ENCODE assay signal across 8 cellular contexts in the genomic region with DNA sequence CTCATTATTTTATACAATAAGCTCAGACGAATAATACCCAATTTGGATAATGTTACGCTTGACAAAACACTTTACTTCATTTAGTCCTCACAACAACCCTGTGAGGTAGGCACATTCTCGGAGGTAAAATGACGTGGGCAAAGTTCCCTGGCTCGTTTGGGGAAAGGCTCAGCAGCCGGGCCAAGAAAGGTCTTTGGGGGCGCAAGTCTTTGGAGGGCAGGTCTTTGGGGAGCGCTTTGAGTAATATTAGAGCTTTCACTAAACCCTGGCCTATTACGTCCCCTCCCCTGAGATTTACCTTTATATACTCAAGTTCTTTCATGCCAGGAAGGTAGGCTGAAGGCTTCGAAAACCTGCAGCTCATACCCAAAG.
DNase-seq lines count a peak whose midpoint lies in the region; ATAC-seq and TF ChIP-seq lines count a peak whose summit lies in the region.

No MANE protein-coding gene starts in this region.

- H3K4me1 ChIP-seq in RWPE2 (ENCODE audit: insufficient read depth, poor library complexity, severe bottlenecking) (peaks cover 33% of the 10 kb centered on the region), neuron (ENCODE audit: insufficient read depth, low read length) (peaks cover 7% of the 10 kb centered on the region)

- no peaks in the 10 kb centered on the region for H3K27me3 ChIP-seq in RWPE2 (ENCODE audit: insufficient read depth, poor library complexity, severe bottlenecking)
- no peaks in the 10 kb centered on the region for H3K27me3 ChIP-seq in neuron (ENCODE audit: insufficient read depth, low read length)

- DNase-seq in NOMO-1 (lab: John Stamatoyannopoulos, UW; ENCODE audit: unreplicated experiment in 2 of 2): peak; percentile 39 to 53
- DNase-seq in NOMO-1 treated with dmso at 0.1 percent for 144 hours (lab: John Stamatoyannopoulos, UW; ENCODE audit: unreplicated experiment): no peak
- DNase-seq in RWPE2 (ENCODE audit: low spot score): no peak
- DNase-seq in epithelial cell of prostate (ENCODE audit: low read depth, low spot score): no peak
- DNase-seq in amniotic stem cell (lab: John Stamatoyannopoulos, UW): no peak
- no peak for DNase-seq in NCI-H524 (lab: John Stamatoyannopoulos, UW)

- peak overlapping the region; percentile 52 for H2AFZ ChIP-seq in neuron (ENCODE audit: low read depth, low read length)

- ATAC-seq in RWPE2 (ENCODE audit: low read depth) (peak; percentile 13; the same call in 1 of the 3 replicates), GM19395 (IDR thresholded peaks at IDR 0.05; ENCODE audit: unreplicated experiment) (no peak)

- H3K27ac ChIP-seq in RWPE2 (ENCODE audit: poor library complexity, severe bottlenecking) (peak overlapping the region; percentile 78), epithelial cell of prostate (peak overlapping the region; percentile 91)

- TF ChIP-seq CTCF in RWPE2 (IDR thresholded peaks at IDR 0.05; ENCODE audit: poor library complexity, severe bottlenecking): no peak

- H3K36me3 ChIP-seq in RWPE2 (ENCODE audit: low read depth): no peaks in the 10 kb centered on the region; the same call in 1 of the 2 replicates
- no peaks in the 10 kb centered on the region for H3K36me3 ChIP-seq in neuron (ENCODE audit: insufficient read depth, low read length)

- H3K9me3 ChIP-seq in RWPE2 (ENCODE audit: severe bottlenecking) (no peaks in the 10 kb centered on the region), neuron (ENCODE audit: low read length) (no peaks in the 10 kb centered on the region)

- H3K4me3 ChIP-seq in RWPE2 (ENCODE audit: severe bottlenecking) (peak overlapping the region; percentile 52), neuron (ENCODE audit: low read length) (peak overlapping the region; percentile 58)

Comparison
In these comparisons a context has a peak if more than half of its experiments do, and no peak if none do; other contexts are left out.
1. DNase-seq: peak in NOMO-1 (2 of 2); none in NOMO-1 treated with dmso at 0.1 percent for 144 hours (single experiment), RWPE2 (single experiment), epithelial cell of prostate (single experiment), amniotic stem cell (single experiment) and NCI-H524 (0 of 2).